ENCODE assay signal across 8 cellular contexts in genomic region chr1:36161656-36162531, GRCh38. TPM values are rescaled to one million over a fixed set of nuclear protein-coding genes. Genes with fewer than 3 reads are reported as not detected.
DNase-seq lines count a peak whose midpoint lies in the region; ATAC-seq and TF ChIP-seq lines count a peak whose summit lies in the region.

No MANE protein-coding gene starts in this region.

- peak in 2 of 4 donors; percentile 44 to 50 for TF ChIP-seq POLR2A in esophagus squamous epithelium (IDR thresholded peaks at IDR 0.05)

- CTCF ChIA-PET in activated CD8-positive, alpha-beta memory T cell treated with anti-CD3 and anti-CD28 coated beads, Interleukin-2, amount 10 ng/mL, durations not matched to agents 7 days and 5 days (lab: Charles Lee): interaction anchor here (0.9 to 6.6 kb wide), 11 partner anchors 10 to 236 kb away, joined by 3 to 102 read pairs (median 5); partner anchors contain the start of genes LSM10, THRAP3 and TRAPPC3

- TF ChIP-seq CTCF in esophagus squamous epithelium (IDR thresholded peaks at IDR 0.05): peak in 1 of 6 experiments; percentile 7
- no peak for TF ChIP-seq CTCF in neutrophil (IDR thresholded peaks at IDR 0.05)

- no peaks in the 10 kb centered on the region for H3K27me3 ChIP-seq in esophagus squamous epithelium
- H3K27me3 ChIP-seq in neutrophil: no peaks in the 10 kb centered on the region

- peaks cover 51 to 93% (median 77%) of the 10 kb centered on the region in 3 donors for H3K4me1 ChIP-seq in esophagus squamous epithelium
- peaks cover 59 to 60% of the 10 kb centered on the region in 2 experiments for H3K4me1 ChIP-seq in neutrophil (ENCODE audit: control insufficient read depth in 1 of 2, insufficient read depth in 1 of 2, low read depth in 1 of 2, low read length in 1 of 2)

- peaks cover 71% of the 10 kb centered on the region for H3K4me1 Mint-ChIP-seq in activated CD8-positive, alpha-beta memory T cell treated with anti-CD3 and anti-CD28 coated beads, Interleukin-2, amount 10 ng/mL, durations not matched to agents 7 days and 5 days

- H3K9me3 ChIP-seq in esophagus squamous epithelium (no peaks in the 10 kb centered on the region), neutrophil (no peaks in the 10 kb centered on the region)

- peak; percentile 34 for ATAC-seq in activated CD8-positive, alpha-beta memory T cell treated with anti-CD3 and anti-CD28 coated beads, Interleukin-2, amount 10 ng/mL, durations not matched to agents 7 days and 5 days

- no peaks in the 10 kb centered on the region for H3K27me3 Mint-ChIP-seq in activated CD8-positive, alpha-beta memory T cell treated with anti-CD3 and anti-CD28 coated beads, Interleukin-2, amount 10 ng/mL, durations not matched to agents 7 days and 5 days

- H3K27ac ChIP-seq in esophagus squamous epithelium (peak overlapping the region; percentile 85 to 100 (median 94)), neutrophil (peak overlapping the region; percentile 96)

- H3K4me3 ChIP-seq in GM08714 (ENCODE audit: low read length): peak overlapping the region; percentile 46; the same call in 1 of the 2 replicates
- peak overlapping the region; percentile 6 to 59 (median 38) for H3K4me3 ChIP-seq in esophagus squamous epithelium
- peak overlapping the region; percentile 58 to 64 for H3K4me3 ChIP-seq in neutrophil (ENCODE audit: low read depth in 1 of 2, low read length in 1 of 2)

- DNase-seq in Kasumi-1 (lab: John Stamatoyannopoulos, UW): peak; percentile 42 to 56
- DNase-seq in activated CD8-positive, alpha-beta memory T cell treated with anti-CD3 and anti-CD28 coated beads, Interleukin-2, amount 10 ng/mL, durations not matched to agents 7 days and 5 days: peak; percentile 70
- DNase-seq in esophagus squamous epithelium (lab: John Stamatoyannopoulos, UW): no peak
- DNase-seq in NCI-H748 treated with DMSO at 0.1 percent for 48 hours (lab: John Stamatoyannopoulos, UW): no peak
- DNase-seq in T1000 (lab: John Stamatoyannopoulos, UW): no peak
- no peak for DNase-seq in retina

- peaks cover 0 to 5% (median 0%) of the 10 kb centered on the region in 3 donors for H3K36me3 ChIP-seq in esophagus squamous epithelium
- H3K36me3 ChIP-seq in neutrophil: peaks cover 5% of the 10 kb centered on the region

- H3K36me3 Mint-ChIP-seq in activated CD8-positive, alpha-beta memory T cell treated with anti-CD3 and anti-CD28 coated beads, Interleukin-2, amount 10 ng/mL, durations not matched to agents 7 days and 5 days: peaks cover 41% of the 10 kb centered on the region

- no peaks in the 10 kb centered on the region for H3K9me3 Mint-ChIP-seq in activated CD8-positive, alpha-beta memory T cell treated with anti-CD3 and anti-CD28 coated beads, Interleukin-2, amount 10 ng/mL, durations not matched to agents 7 days and 5 days (ENCODE audit: low read depth)

- peak overlapping the region; percentile 94 for H3K27ac Mint-ChIP-seq in activated CD8-positive, alpha-beta memory T cell treated with anti-CD3 and anti-CD28 coated beads, Interleukin-2, amount 10 ng/mL, durations not matched to agents 7 days and 5 days

- H3K4me3 Mint-ChIP-seq in activated CD8-positive, alpha-beta memory T cell treated with anti-CD3 and anti-CD28 coated beads, Interleukin-2, amount 10 ng/mL, durations not matched to agents 7 days and 5 days: peak overlapping the region; percentile 82

- WGBS in esophagus squamous epithelium, 2 donors: 9 to 12% methylated on average over 11 of the region's 14 CpGs

- intact Hi-C loops in esophagus squamous epithelium (cut with DNase I): no loop called here

RNA-seq across cellular contexts. Expression of gene MAP7D1, which starts 5.9 kb away (rescaled TPM):
- total RNA-seq in activated CD8-positive, alpha-beta memory T cell treated with anti-CD3 and anti-CD28 coated beads, Interleukin-2, amount 10 ng/mL, durations not matched to agents 7 days and 5 days: 100 to 1,000 TPM; 238 to 252 TPM
- 100 to 1,000 TPM in 2 of 4 donors, 10 to 100 TPM in 2; 59.4 to 180 (median 92.9) TPM for total RNA-seq in esophagus squamous epithelium

RNA-seq across cellular contexts. Expression of gene TRAPPC3, which starts 12.6 kb away (rescaled TPM):
- total RNA-seq in activated CD8-positive, alpha-beta memory T cell treated with anti-CD3 and anti-CD28 coated beads, Interleukin-2, amount 10 ng/mL, durations not matched to agents 7 days and 5 days: 10 to 100 TPM; 56.5 to 68.3 TPM
- total RNA-seq in esophagus squamous epithelium: 100 to 1,000 TPM in 2 of 4 donors, 10 to 100 TPM in 2; 68.3 to 132 (median 112) TPM

RNA-seq across cellular contexts. Expression of gene COL8A2, which starts 36.9 kb away (rescaled TPM):
- not detected for total RNA-seq in activated CD8-positive, alpha-beta memory T cell treated with anti-CD3 and anti-CD28 coated beads, Interleukin-2, amount 10 ng/mL, durations not matched to agents 7 days and 5 days
- 1 to 10 TPM; 4.0 to 7.4 (median 5.1) TPM for total RNA-seq in esophagus squamous epithelium

Comparison
In these comparisons a context has a peak if more than half of its experiments do, and no peak if none do; other contexts are left out.
1. DNase-seq: peak in Kasumi-1 (2 of 2) and activated CD8-positive, alpha-beta memory T cell treated with anti-CD3 and anti-CD28 coated beads, Interleukin-2, amount 10 ng/mL, durations not matched to agents 7 days and 5 days (single experiment); none in esophagus squamous epithelium (single experiment), NCI-H748 treated with DMSO at 0.1 percent for 48 hours (single experiment), T1000 (single experiment) and retina (single experiment).
2. RNA of gene COL8A2, which starts 36.9 kb away (total RNA-seq): 4.0 to 7.4 TPM in esophagus squamous epithelium; not detected in activated CD8-positive, alpha-beta memory T cell treated with anti-CD3 and anti-CD28 coated beads, Interleukin-2, amount 10 ng/mL, durations not matched to agents 7 days and 5 days; every median in the first group is over 4 times any median in the second.
3. Peak in every context shown above with its lines, with median percentiles within 50 percentile points of each other: H3K4me3 ChIP-seq.